Comparison of ENCODE assay signal across 19 cellular contexts in the genomic region with DNA sequence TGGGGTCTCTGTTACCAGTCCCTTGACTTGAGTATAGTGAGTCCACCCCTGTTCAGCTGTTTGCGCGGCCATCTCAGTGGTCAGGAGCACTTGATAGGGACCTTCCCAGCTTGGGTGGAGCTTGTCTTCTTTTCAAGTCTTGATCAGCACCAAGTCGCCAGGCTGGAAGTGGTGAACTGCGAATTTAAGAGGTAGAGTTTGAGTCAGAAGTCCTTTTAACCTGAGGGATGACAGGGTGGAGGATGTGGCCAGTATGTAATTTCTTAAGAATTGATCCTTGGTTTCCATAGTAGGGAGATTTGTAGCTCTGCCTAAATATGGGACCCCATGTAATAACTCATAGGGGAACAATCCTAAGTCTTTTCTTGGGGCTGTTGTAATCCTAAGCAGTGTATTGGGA.
DNase-seq lines count a peak whose midpoint lies in the region; ATAC-seq and TF ChIP-seq lines count a peak whose summit lies in the region.
"Had no signal": no experiment of that assay in that cellular context is flagged by ENCODE, and none has a peak within 500 bp of the region (broad histone marks: within the 10 kb centered on the region; RNA-seq: fewer than 3 reads in every experiment).

No MANE protein-coding gene starts in this region.

- TF ChIP-seq POLR2A in upper lobe of left lung (IDR thresholded peaks at IDR 0.05), result no peak
- no peak for TF ChIP-seq POLR2A in lower leg skin (IDR thresholded peaks at IDR 0.05)

- TF ChIP-seq CTCF in CD14-positive monocyte (IDR thresholded peaks at IDR 0.05) (no peak), PC-3 (conservative IDR thresholded peaks at IDR 0.05; ENCODE audit: low read depth, low read length) (no peak), epithelial cell of esophagus (IDR thresholded peaks at IDR 0.05; ENCODE audit: insufficient read depth, low read depth, low read length, missing control alignments) (no peak), upper lobe of left lung (IDR thresholded peaks at IDR 0.05) (no peak), lower leg skin (IDR thresholded peaks at IDR 0.05) (no peak)

- CTCF ChIA-PET in PC-3 (lab: Charles Lee), result no interaction called here
- CTCF ChIA-PET in activated naive CD4-positive, alpha-beta T cell treated with anti-CD3 and anti-CD28 coated beads for 36 hours (lab: Charles Lee), result interaction anchor here (0.6 kb wide), 1 partner anchor 264 kb away, joined by 3 read pairs; no protein-coding TSS in a partner anchor

- peak overlapping the region; percentile 30 for H3K4me3 ChIP-seq in PC-3 (ENCODE audit: low read length)
- no peak overlapping the region for H3K4me3 ChIP-seq in epithelial cell of esophagus (ENCODE audit: low read length)
- no peak overlapping the region for H3K4me3 ChIP-seq in skeletal muscle satellite cell (ENCODE audit: low read length)
- H3K4me3 ChIP-seq in upper lobe of left lung, result no peak overlapping the region
- no peak overlapping the region for H3K4me3 ChIP-seq in SJCRH30
- H3K4me3 ChIP-seq in lower leg skin (ENCODE audit: low read depth, poor library complexity, severe bottlenecking), result no peak overlapping the region
- H3K4me3 ChIP-seq: cardiac muscle cell had no signal

- peak overlapping the region; percentile 41 to 91 (median 86) for H3K27ac Mint-ChIP-seq in CD14-positive monocyte
- H3K27ac Mint-ChIP-seq in activated naive CD4-positive, alpha-beta T cell treated with anti-CD3 and anti-CD28 coated beads for 36 hours, result no peak overlapping the region
- H3K27ac Mint-ChIP-seq: memory B cell had no signal

- no peaks in the 10 kb centered on the region for H4K20me1 ChIP-seq in PC-3 (ENCODE audit: low read length)

- H3K27ac ChIP-seq in PC-3 (ENCODE audit: low read length) (peak overlapping the region; percentile 83), upper lobe of left lung (peak overlapping the region in 2 of 4 donors; percentile 60 to 73), SJCRH30 (no peak overlapping the region)
- H3K27ac ChIP-seq: cardiac muscle cell had no signal

- H3K79me2 ChIP-seq in PC-3 (ENCODE audit: low read length), result no peaks in the 10 kb centered on the region

- TF ChIP-seq EP300 in upper lobe of left lung (IDR thresholded peaks at IDR 0.05), result no peak

- H3K9ac ChIP-seq in PC-3 (ENCODE audit: low read length) (peak overlapping the region; percentile 48), skeletal muscle satellite cell (ENCODE audit: low read depth, low read length) (no peak overlapping the region)

- H3K4me1 ChIP-seq in PC-3 (ENCODE audit: insufficient read depth, low read length) (peaks cover 78% of the 10 kb centered on the region), skeletal muscle satellite cell (ENCODE audit: control insufficient read depth, insufficient read depth, low read length) (peaks cover 22% of the 10 kb centered on the region), upper lobe of left lung (peaks cover 23 to 33% (median 29%) of the 10 kb centered on the region in 4 donors), SJCRH30 (no peaks in the 10 kb centered on the region)

- peak; percentile 11; the same call in 1 of the 2 replicates for ATAC-seq in PC-3
- no peak for ATAC-seq in upper lobe of left lung (ENCODE audit: low FRiP score in 2 of 2)

- intact Hi-C loops in CD14-positive monocyte (cut with micrococcal nuclease) (loop anchor here in 1 of 2 donors (5.0 kb wide), 2 partner anchors 79 to 94 kb away; a partner anchor contains a TSS), PC-3 (cut with micrococcal nuclease) (loop anchor here (5.0 kb wide), 1 partner anchor 104 kb away; no protein-coding TSS in a partner anchor), lower leg skin (cut with DNase I; ENCODE audit: low total_unique reads) (no loop called here)
- intact Hi-C loops in activated naive CD4-positive, alpha-beta T cell treated with anti-CD3 and anti-CD28 coated beads for 36 hours (cut with micrococcal nuclease), result no loop called here

- no TSS peak for BruUV-seq in PC-3 (replicated peaks; lab: Mats Ljungman, UMichigan)

- H3K4me1 Mint-ChIP-seq in CD14-positive monocyte, result peaks cover 83% of the 10 kb centered on the region
- peaks cover 11% of the 10 kb centered on the region for H3K4me1 Mint-ChIP-seq in activated naive CD4-positive, alpha-beta T cell treated with anti-CD3 and anti-CD28 coated beads for 36 hours (ENCODE audit: low read depth)

- DNase-seq in CD14-positive monocyte (ENCODE audit: low spot score) (no peak), PC-3 (peak; percentile 81), epithelial cell of esophagus (ENCODE audit: low read depth) (peak; percentile 13), upper lobe of left lung (no peak), SJCRH30 (no peak), lower leg skin (ENCODE audit: low spot score in 2 of 2) (no peak)
- no peak for DNase-seq in activated naive CD4-positive, alpha-beta T cell treated with anti-CD3 and anti-CD28 coated beads for 36 hours
- DNase-seq: activated CD4-positive, alpha-beta T cell treated with anti-CD3 and anti-CD28 coated beads, Interleukin-2, amount 50 U/mL, for 48 hours; COR-L47; glutamatergic neuron; H9; NCI-H1092 treated with DMSO at 0.1 percent for 48 hours; NCI-H2081; NCI-H510A; stimulated activated CD4-positive, alpha-beta T cell treated with anti-CD3 and anti-CD28 coated beads, Interleukin-15, amount 100 ng/mL, for 24 hours; stimulated activated naive CD4-positive, alpha-beta T cell had no signal

- H3K27me3 Mint-ChIP-seq in CD14-positive monocyte (ENCODE audit: low read depth in 3 of 3), result no peaks in the 10 kb centered on the region
- H3K27me3 Mint-ChIP-seq in activated naive CD4-positive, alpha-beta T cell treated with anti-CD3 and anti-CD28 coated beads for 36 hours (ENCODE audit: low read depth), result no peaks in the 10 kb centered on the region
- H3K27me3 Mint-ChIP-seq: memory B cell had no signal

- H3K4me2 ChIP-seq in PC-3 (ENCODE audit: low read length), result peak overlapping the region; percentile 74
- H3K4me2 ChIP-seq in skeletal muscle satellite cell (ENCODE audit: low read length), result peak overlapping the region; percentile 9

- no peaks in the 10 kb centered on the region for H3K9me2 ChIP-seq in PC-3 (replicated peaks; ENCODE audit: low read length)

- peaks cover 0 to 6% (median 0%) of the 10 kb centered on the region in 7 donors for H3K9me3 Mint-ChIP-seq in CD14-positive monocyte
- H3K9me3 Mint-ChIP-seq in activated naive CD4-positive, alpha-beta T cell treated with anti-CD3 and anti-CD28 coated beads for 36 hours, result no peaks in the 10 kb centered on the region

- POLR2A ChIA-PET in PC-3 (lab: Charles Lee; ENCODE audit: unreplicated experiment), result interaction anchor here (0.6 kb wide), 1 partner anchor 298 kb away, joined by 3 read pairs; no protein-coding TSS in a partner anchor

- peaks cover 27% of the 10 kb centered on the region for H3F3A ChIP-seq in PC-3 (ENCODE audit: low read length, unreplicated experiment)

- H3K36me3 ChIP-seq in PC-3 (ENCODE audit: low read depth, low read length) (no peaks in the 10 kb centered on the region), skeletal muscle satellite cell (ENCODE audit: insufficient read depth, low read length) (no peaks in the 10 kb centered on the region), upper lobe of left lung (no peaks in the 10 kb centered on the region), SJCRH30 (no peaks in the 10 kb centered on the region)
- H3K36me3 ChIP-seq: cardiac muscle cell had no signal

- no peaks in the 10 kb centered on the region for H3K9me3 ChIP-seq in PC-3 (ENCODE audit: low read length)
- H3K9me3 ChIP-seq in skeletal muscle satellite cell (replicated peaks; ENCODE audit: low read length), result no peaks in the 10 kb centered on the region
- no peaks in the 10 kb centered on the region for H3K9me3 ChIP-seq in upper lobe of left lung
- no peaks in the 10 kb centered on the region for H3K9me3 ChIP-seq in SJCRH30 (replicated peaks)

- H3K27me3 ChIP-seq in PC-3 (ENCODE audit: low read length) (no peaks in the 10 kb centered on the region), skeletal muscle satellite cell (ENCODE audit: control insufficient read depth, insufficient read depth, low read length) (no peaks in the 10 kb centered on the region), upper lobe of left lung (no peaks in the 10 kb centered on the region), SJCRH30 (no peaks in the 10 kb centered on the region)
- H3K27me3 ChIP-seq: cardiac muscle cell had no signal

- 93 to 100% methylated on average over 4 of the region's 4 CpGs for WGBS in upper lobe of left lung, 2 donors
- WGBS in lower leg skin, 2 donors, result 95 to 100% methylated on average over 4 of the region's 4 CpGs

- no peak overlapping the region for H2AFZ ChIP-seq in PC-3 (ENCODE audit: low read length)

- H3K36me3 Mint-ChIP-seq in CD14-positive monocyte, result peaks cover 0 to 4% of the 10 kb centered on the region in 2 donors
- H3K36me3 Mint-ChIP-seq in activated naive CD4-positive, alpha-beta T cell treated with anti-CD3 and anti-CD28 coated beads for 36 hours (ENCODE audit: low read depth), result no peaks in the 10 kb centered on the region

- no peak overlapping the region for H3K4me3 Mint-ChIP-seq in CD14-positive monocyte
- no peak overlapping the region for H3K4me3 Mint-ChIP-seq in activated naive CD4-positive, alpha-beta T cell treated with anti-CD3 and anti-CD28 coated beads for 36 hours
- H3K4me3 Mint-ChIP-seq: H9, memory B cell had no signal

Comparison
In these comparisons a context has a peak if more than half of its experiments do, and no peak if none do; other contexts are left out.
1. DNase-seq: peak in PC-3 (single experiment) and epithelial cell of esophagus (single experiment); none in CD14-positive monocyte (single experiment), upper lobe of left lung (0 of 2), SJCRH30 (0 of 2), activated naive CD4-positive, alpha-beta T cell treated with anti-CD3 and anti-CD28 coated beads for 36 hours (single experiment) and lower leg skin (0 of 2).